29 cellular contexts compared by ENCODE assay signal in genomic region chr16:6218855-6219254, GRCh38.
"Had no signal": no experiment of that assay in that cellular context is flagged by ENCODE, and none has a peak within 500 bp of the region (broad histone marks: within the 10 kb centered on the region; RNA-seq: fewer than 3 reads in every experiment).

No MANE protein-coding gene starts in this region.

- FAIRE-seq: urothelium cell line had no signal

- DNase-seq: natural killer cell; occipital lobe; ovary; posterior cingulate gyrus; psoas muscle; right cardiac atrium; right lobe of liver; sigmoid colon; spleen; stimulated activated CD4-positive, alpha-beta T cell treated with anti-CD3 and anti-CD28 coated beads, Interleukin-12 subunit alpha, Interleukin-12 subunit beta, amount 100 ng/mL, for 4 hours; stimulated activated CD4-positive, alpha-beta T cell treated with anti-CD3 and anti-CD28 coated beads, Interleukin-1b, Interleukin-23, amount 100 ng/mL, for 48 hours; stimulated activated CD4-positive, alpha-beta T cell treated with anti-CD3 and anti-CD28 coated beads, Interleukin-4, amount 100 ng/mL, for 1 hour; stimulated activated CD4-positive, alpha-beta T cell treated with anti-CD3 and anti-CD28 coated beads, Interleukin-4, amount 100 ng/mL, for 4 hours; stimulated activated CD8-positive, alpha-beta memory T cell treated with anti-CD3 and anti-CD28 coated beads, Interleukin-4, amount 100 ng/mL, for 48 hours; stimulated activated naive CD4-positive, alpha-beta T cell; stimulated activated naive CD8-positive, alpha-beta T cell treated with anti-CD3 and anti-CD28 coated beads, Interleukin-15, amount 100 ng/mL, for 72 hours; stimulated activated naive CD8-positive, alpha-beta T cell treated with anti-CD3 and anti-CD28 coated beads, Interleukin-15, Interleukin-2, amounts not matched to agents 100 U/mL and 50 U/mL, for 24 hours; substantia nigra; testis; tibial artery; trophoblast cell; upper lobe of left lung had no signal

- H3K27me3 ChIP-seq: neural progenitor cell, ovary, right lobe of liver, sigmoid colon, spleen, suprapubic skin, testis, tibial artery, upper lobe of left lung, vagina had no signal

- ATAC-seq: natural killer cell; psoas muscle; right cardiac atrium; right lobe of liver; stimulated activated memory B cell treated with anti-CD40 and anti-IgM and Interleukin-4, amounts not matched to agents 10 μg/mL and 1 μg/mL and 100 μg/mL, for 72 hours; stimulated activated naive CD8-positive, alpha-beta T cell treated with anti-CD3 and anti-CD28 coated beads, Interleukin-15, amount 100 ng/mL, for 72 hours; stimulated activated naive CD8-positive, alpha-beta T cell treated with anti-CD3 and anti-CD28 coated beads, Interleukin-15, Interleukin-2, amounts not matched to agents 100 U/mL and 50 U/mL, for 24 hours had no signal

- H3K36me3 ChIP-seq: neural progenitor cell, ovary, right lobe of liver, sigmoid colon, spleen, suprapubic skin, tibial artery, upper lobe of left lung, vagina had no signal

- H3K4me3 ChIP-seq: neural progenitor cell, ovary, psoas muscle, right lobe of liver, sigmoid colon, smooth muscle cell, spleen, suprapubic skin, testis, tibial artery, upper lobe of left lung, vagina had no signal

- H3K9me3 ChIP-seq: ovary, psoas muscle, sigmoid colon, suprapubic skin, testis, tibial artery, upper lobe of left lung, vagina had no signal

- H3K9ac ChIP-seq: neural progenitor cell, parathyroid adenoma had no signal

- H3K4me1 ChIP-seq: neural progenitor cell, parathyroid adenoma, psoas muscle, right lobe of liver, sigmoid colon, spleen, suprapubic skin, testis, tibial artery, upper lobe of left lung, vagina had no signal

- H3K27ac ChIP-seq: neural progenitor cell, ovary, parathyroid adenoma, psoas muscle, right lobe of liver, sigmoid colon, spleen, suprapubic skin, testis, tibial artery, upper lobe of left lung, vagina had no signal
